In the genomic region with DNA sequence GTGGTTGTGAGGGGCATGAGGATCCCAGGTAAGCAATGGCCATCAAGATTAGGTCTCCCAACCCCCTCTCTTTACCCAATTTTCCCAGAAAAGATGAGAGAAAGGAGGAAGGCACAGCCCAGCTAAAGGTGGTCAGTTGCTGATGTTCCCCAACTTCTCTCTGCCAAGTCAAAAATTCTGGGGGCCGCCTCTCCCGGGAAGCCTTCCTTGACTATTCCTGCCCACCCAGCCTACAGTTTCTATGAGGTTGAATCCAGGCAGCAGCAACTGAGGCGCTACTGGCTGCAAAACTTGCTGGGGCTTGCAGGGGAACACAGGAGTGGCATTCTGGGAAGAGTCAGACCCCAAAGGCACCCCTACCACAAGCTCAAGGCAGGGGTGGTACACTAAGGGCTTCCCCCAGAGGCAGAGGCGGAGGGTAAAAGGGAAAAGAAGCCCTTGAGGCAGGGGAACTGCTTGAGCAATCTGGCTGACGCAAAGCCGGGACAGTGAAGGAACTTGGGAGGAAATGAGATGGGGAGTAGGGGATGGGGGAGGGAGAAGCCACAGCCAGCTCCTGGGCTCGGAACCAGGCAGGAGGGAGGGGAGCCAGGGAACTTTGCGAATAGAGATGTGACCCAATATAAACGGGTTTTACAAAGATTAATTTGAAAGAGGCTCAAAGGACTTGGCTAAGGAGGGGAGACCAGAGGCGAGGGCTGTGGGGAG, we compare ENCODE assay signal across 10 cellular contexts. TPM values are rescaled to one million over a fixed set of nuclear protein-coding genes. Genes with fewer than 3 reads are reported as not detected.
DNase-seq lines count a peak whose midpoint lies in the region; TF ChIP-seq lines count a peak whose summit lies in the region.
"Had no signal": no experiment of that assay in that cellular context is flagged by ENCODE, and none has a peak within 500 bp of the region (broad histone marks: within the 10 kb centered on the region; RNA-seq: fewer than 3 reads in every experiment).

No MANE protein-coding gene starts in this region.

- no peaks in the 10 kb centered on the region for H4K20me1 ChIP-seq in mammary epithelial cell (ENCODE audit: insufficient read depth, low read length)
- H4K20me1 ChIP-seq in hepatocyte (ENCODE audit: insufficient read depth, poor library complexity, severe bottlenecking): no peaks in the 10 kb centered on the region

- dilution Hi-C loops in mammary epithelial cell (cut with HindIII; ENCODE audit: low sequenced_read_pairs): no loop called here

- H3K27me3 ChIP-seq in mammary epithelial cell (ENCODE audit: insufficient read depth, low read length): no peaks in the 10 kb centered on the region
- no peaks in the 10 kb centered on the region for H3K27me3 ChIP-seq in hepatocyte
- H3K27me3 ChIP-seq in spleen (replicated peaks in 1 of 7): peaks cover 0 to 24% (median 0%) of the 10 kb centered on the region in 7 donors

- H3K4me1 Mint-ChIP-seq in nephron progenitor cell: peaks cover 36% of the 10 kb centered on the region
- peaks cover 12% of the 10 kb centered on the region for H3K4me1 Mint-ChIP-seq in Calu3 (ENCODE audit: low read depth, unreplicated experiment)

- no peaks in the 10 kb centered on the region for H3K9me2 ChIP-seq in hepatocyte (replicated peaks; ENCODE audit: insufficient read depth)

- H3K27ac Mint-ChIP-seq in nephron progenitor cell: no peak overlapping the region
- no peak overlapping the region for H3K27ac Mint-ChIP-seq in Calu3 (ENCODE audit: unreplicated experiment)
- H3K27ac Mint-ChIP-seq: stimulated activated naive CD8-positive, alpha-beta T cell treated with anti-CD3 and anti-CD28 coated beads, Interleukin-15, Interleukin-2, amounts not matched to agents 100 ng/mL and 50 ng/mL, for 24 hours had no signal

- H2AFZ ChIP-seq in mammary epithelial cell (ENCODE audit: low read depth, low read length) (peak overlapping the region; percentile 50), hepatocyte (no peak overlapping the region)

- no peak overlapping the region for H3K4me3 ChIP-seq in mammary epithelial cell (replicated peaks in 1 of 3; ENCODE audit: insufficient read depth in 1 of 3, low read depth in 2 of 3, low read length in 3 of 3)
- H3K4me3 ChIP-seq in hepatocyte: no peak overlapping the region
- H3K4me3 ChIP-seq in spleen: no peak overlapping the region

- H3K4me1 ChIP-seq in mammary epithelial cell (ENCODE audit: insufficient read depth, low read length) (peaks cover 21% of the 10 kb centered on the region), hepatocyte (ENCODE audit: insufficient read depth) (peaks cover 11% of the 10 kb centered on the region), spleen (peaks cover 0 to 63% (median 30%) of the 10 kb centered on the region in 6 donors)

- intact Hi-C loops in mammary epithelial cell (cut with micrococcal nuclease) (no loop called here), spleen (cut with DNase I; ENCODE audit: low total_unique reads) (no loop called here), Calu3 (cut with micrococcal nuclease; ENCODE audit: unreplicated experiment) (no loop called here)

- TF ChIP-seq CTCF in mammary epithelial cell (conservative IDR thresholded peaks at IDR 0.05 in 1 of 2, IDR thresholded peaks at IDR 0.05 in 1 of 2; ENCODE audit: extremely low read depth in 1 of 2, insufficient read depth in 1 of 2, low read depth in 1 of 2, low read length in 2 of 2) (no peak), hepatocyte (IDR thresholded peaks at IDR 0.05; ENCODE audit: poor library complexity) (no peak), spleen (IDR thresholded peaks at IDR 0.05 in 8 of 11, conservative IDR thresholded peaks at IDR 0.05 in 3 of 11) (no peak), nephron progenitor cell (IDR thresholded peaks at IDR 0.05) (no peak), Calu3 (IDR thresholded peaks at IDR 0.05; ENCODE audit: unreplicated experiment) (no peak)

- H3K79me2 ChIP-seq in mammary epithelial cell (ENCODE audit: insufficient read depth, low read length): no peaks in the 10 kb centered on the region
- H3K79me2 ChIP-seq in hepatocyte: no peaks in the 10 kb centered on the region

- H3K27ac ChIP-seq in mammary epithelial cell (ENCODE audit: insufficient read depth, low read depth, low read length) (no peak overlapping the region), hepatocyte (no peak overlapping the region), spleen (peak overlapping the region in 6 of 8 donors; percentile 20 to 69 (median 48))

- no peak overlapping the region for H3K9ac ChIP-seq in mammary epithelial cell (ENCODE audit: insufficient read depth, low read length)

- H3K36me3 Mint-ChIP-seq in nephron progenitor cell (ENCODE audit: low read depth): peaks cover under 1% of the 10 kb centered on the region
- no peaks in the 10 kb centered on the region for H3K36me3 Mint-ChIP-seq in Calu3 (ENCODE audit: insufficient read depth, unreplicated experiment)

- WGBS in mammary epithelial cell (ENCODE audit: low coverage, missing lambda C conversion rate): 38% methylated on average over 3 of the region's 10 CpGs
- 74% methylated on average over 10 of the region's 10 CpGs for WGBS in hepatocyte (ENCODE audit: low lambda C conversion rate, missing lambda C conversion rate)
- WGBS in spleen, 5 donors: 36 to 42% (median 37%) methylated on average over 10 of the region's 10 CpGs

- BruUV-seq in mammary epithelial cell (replicated peaks; lab: Mats Ljungman, UMichigan): no TSS peak
- BruUV-seq in Calu3 (replicated peaks; lab: Mats Ljungman, UMichigan): no TSS peak

- H3K36me3 ChIP-seq in mammary epithelial cell (ENCODE audit: insufficient read depth, low read length): no peaks in the 10 kb centered on the region
- no peaks in the 10 kb centered on the region for H3K36me3 ChIP-seq in hepatocyte (replicated peaks; ENCODE audit: insufficient read depth, low read depth)
- H3K36me3 ChIP-seq in spleen: peaks cover 0 to 58% (median 14%) of the 10 kb centered on the region in 6 donors

- H3K9me3 Mint-ChIP-seq in nephron progenitor cell: no peaks in the 10 kb centered on the region
- H3K9me3 Mint-ChIP-seq in Calu3 (ENCODE audit: low read depth, unreplicated experiment): no peaks in the 10 kb centered on the region
- H3K9me3 Mint-ChIP-seq: stimulated activated naive CD8-positive, alpha-beta T cell treated with anti-CD3 and anti-CD28 coated beads, Interleukin-15, Interleukin-2, amounts not matched to agents 100 ng/mL and 50 ng/mL, for 24 hours had no signal

- H3K27me3 Mint-ChIP-seq in nephron progenitor cell (ENCODE audit: low read depth, poor library complexity) (peaks cover 10% of the 10 kb centered on the region), Calu3 (ENCODE audit: unreplicated experiment) (no peaks in the 10 kb centered on the region)

- CTCF ChIA-PET in mammary epithelial cell (lab: Charles Lee; ENCODE audit: low non-redundant PET) (no interaction called here), Calu3 (lab: Charles Lee) (no interaction called here)

- no peak overlapping the region for H3K4me3 Mint-ChIP-seq in nephron progenitor cell
- H3K4me3 Mint-ChIP-seq in Calu3 (ENCODE audit: low read depth, unreplicated experiment): no peak overlapping the region
- H3K4me3 Mint-ChIP-seq: stimulated activated naive CD8-positive, alpha-beta T cell treated with anti-CD3 and anti-CD28 coated beads, Interleukin-15, Interleukin-2, amounts not matched to agents 100 ng/mL and 50 ng/mL, for 24 hours had no signal

- peaks cover 4% of the 10 kb centered on the region for H3K9me3 ChIP-seq in mammary epithelial cell (replicated peaks; ENCODE audit: insufficient read depth, low read length)
- no peaks in the 10 kb centered on the region for H3K9me3 ChIP-seq in hepatocyte (ENCODE audit: low read depth)
- peaks cover 0 to 15% (median 8%) of the 10 kb centered on the region in 8 donors for H3K9me3 ChIP-seq in spleen

- TF ChIP-seq POLR2A in spleen (IDR thresholded peaks at IDR 0.05): no peak

- in situ Hi-C loops in mammary epithelial cell (cut with MboI; ENCODE audit: low sequenced_read_pairs in 2 of 2): no loop called here

- H3K4me2 ChIP-seq in mammary epithelial cell (ENCODE audit: insufficient read depth, low read depth, low read length) (peak overlapping the region; percentile 29), hepatocyte (no peak overlapping the region)

- peak; percentile 25 for DNase-seq in H4 (ENCODE audit: low spot score)
- peak; percentile 61 for DNase-seq in mammary epithelial cell
- peak; percentile 34 for DNase-seq in hepatocyte (ENCODE audit: low spot score)
- no peak for DNase-seq in spleen
- no peak for DNase-seq in activated CD4-positive, CD25-positive, alpha-beta regulatory T cell treated with anti-CD3 and anti-CD28 coated beads, Interleukin-2, amount 50 U/mL, for 72 hours
- DNase-seq in nephron progenitor cell: no peak
- DNase-seq in Calu3: no peak
- DNase-seq in glomerular visceral epithelial cell (ENCODE audit: extremely low spot score): no peak
- DNase-seq: GF-D8 had no signal

RNA-seq across cellular contexts. Expression of a gene that starts 31.2 kb away (rescaled TPM):
- total RNA-seq in H4 (2014; rRNA removed; shearing (Covaris generic)): 15.5 and 16.7 TPM in 2 replicates
- total RNA-seq in mammary epithelial cell (10 to 100 TPM; 23.4 to 63.2 TPM), hepatocyte (28.6 and 33.5 TPM in 2 replicates), spleen (100 to 1,000 TPM; 134 to 347 (median 175) TPM), Calu3 (2022) (15.0 and 20.5 TPM in 2 replicates)
- polyA plus RNA-seq in mammary epithelial cell (6.1 TPM), hepatocyte (51.0 and 60.0 TPM in 2 replicates), spleen (10 to 100 TPM in 2 of 3 donors, 1 to 10 TPM in 1; 8.0 to 43.5 (median 14.5) TPM)
- polyA minus RNA-seq in mammary epithelial cell: 16.8 TPM

Comparison
In these comparisons a context has a peak if more than half of its experiments do, and no peak if none do; other contexts are left out.
1. DNase-seq: peak in H4 (single experiment), mammary epithelial cell (single experiment) and hepatocyte (single experiment); none in spleen (single experiment), activated CD4-positive, CD25-positive, alpha-beta regulatory T cell treated with anti-CD3 and anti-CD28 coated beads, Interleukin-2, amount 50 U/mL, for 72 hours (single experiment), nephron progenitor cell (single experiment), Calu3 (single experiment) and glomerular visceral epithelial cell (single experiment).
2. H3K27ac ChIP-seq: peak in spleen (6 of 8); none in mammary epithelial cell (single experiment) and hepatocyte (single experiment).